In genomic region chr3:1421577-1421976, GRCh38 we compare ENCODE assay signal across 17 cellular contexts.
"Had no signal": no experiment of that assay in that cellular context is flagged by ENCODE, and none has a peak within 500 bp of the region (broad histone marks: within the 10 kb centered on the region; RNA-seq: fewer than 3 reads in every experiment).

No MANE protein-coding gene starts in this region.

- H3K36me3 ChIP-seq: cardiac muscle cell, ovary, right lobe of liver, transverse colon had no signal

- ATAC-seq: activated CD8-positive, alpha-beta T cell treated with anti-CD3 and anti-CD28 coated beads for 36 hours; activated naive CD4-positive, alpha-beta T cell treated with anti-CD3 and anti-CD28 coated beads, Interleukin-2, amount 50 U/mL, for 72 hours; left colon; right lobe of liver; stimulated activated naive CD8-positive, alpha-beta T cell treated with anti-CD3 and anti-CD28 coated beads, Interleukin-15, Interleukin-2, amounts not matched to agents 100 U/mL and 50 U/mL, for 24 hours; WTC11 had no signal

- H3K27me3 ChIP-seq: cardiac muscle cell, ovary, right lobe of liver, transverse colon had no signal

- H3K4me1 ChIP-seq: right lobe of liver, transverse colon had no signal

- H3K27ac ChIP-seq: cardiac muscle cell, ovary, right lobe of liver, transverse colon had no signal

- H3K4me3 ChIP-seq: cardiac muscle cell, lung, ovary, right lobe of liver, smooth muscle cell, transverse colon had no signal

- DNase-seq: activated CD4-positive, alpha-beta T cell treated with anti-CD3 and anti-CD28 coated beads for 48 hours; activated CD8-positive, alpha-beta T cell treated with anti-CD3 and anti-CD28 coated beads for 36 hours; activated gamma-delta T cell; activated T-cell treated with anti-CD3 and anti-CD28 coated beads, Interleukin-2, amount 50 U/mL, for 48 hours; erythroblast; left colon; ovary; right lobe of liver; stimulated activated CD4-positive, alpha-beta T cell treated with anti-CD3 and anti-CD28 coated beads, Interleukin-4, amount 100 ng/mL, for 4 hours; stimulated activated CD8-positive, alpha-beta memory T cell treated with anti-CD3 and anti-CD28 coated beads, Interleukin-4, amount 100 ng/mL, for 48 hours; stimulated activated naive CD8-positive, alpha-beta T cell treated with anti-CD3 and anti-CD28 coated beads, Interleukin-15, Interleukin-2, amounts not matched to agents 100 U/mL and 50 U/mL, for 24 hours; transverse colon had no signal

- H3K4me2 ChIP-seq: smooth muscle cell had no signal

- H3K9me3 ChIP-seq: ovary, right lobe of liver, transverse colon had no signal
